ENCODE assay signal across 8 cellular contexts in genomic region chr5:116084231-116084630, GRCh38. TPM values are rescaled to one million over a fixed set of nuclear protein-coding genes. Genes with fewer than 3 reads are reported as not detected.
A peak's percentile ranks its signal among the peaks of the same experiment; 100 is the strongest.
DNase-seq lines count a peak whose midpoint lies in the region; ATAC-seq and TF ChIP-seq lines count a peak whose summit lies in the region.

No MANE protein-coding gene starts in this region.

- ATAC-seq in GM19351 (IDR thresholded peaks at IDR 0.05; ENCODE audit: unreplicated experiment) = peak; percentile 43
- peak; percentile 38 for ATAC-seq in HG03378 (IDR thresholded peaks at IDR 0.05; ENCODE audit: unreplicated experiment)
- peak; percentile 4 to 36 (median 34) for ATAC-seq in right lobe of liver

- peak overlapping the region; percentile 92 to 99 (median 98) for H3K27ac Mint-ChIP-seq in CD4-positive, alpha-beta memory T cell

- CTCF ChIA-PET in CD4-positive, alpha-beta memory T cell (lab: Charles Lee; ENCODE audit: partially characterized antibody) = interaction anchor here (1.1 to 2.7 kb wide), 3 partner anchors 15 to 456 kb away, joined by 4 to 7 read pairs (median 6); no protein-coding TSS in a partner anchor

- POLR2A ChIA-PET in CD4-positive, alpha-beta memory T cell (lab: Charles Lee; ENCODE audit: partially characterized antibody) = interaction anchor here (1.0 to 3.0 kb wide), 5 partner anchors 241 to 540 kb away, joined by 3 to 11 read pairs (median 7); partner anchors contain the start of genes AP3S1, ATG12, FEM1C and TMED7

- H3K4me3 Mint-ChIP-seq in CD4-positive, alpha-beta memory T cell = peak overlapping the region; percentile 92 to 96 (median 96)

- no peaks in the 10 kb centered on the region for H3K27me3 ChIP-seq in CD4-positive, alpha-beta memory T cell (ENCODE audit: insufficient read depth, low read length)
- H3K27me3 ChIP-seq in SJSA1 (replicated peaks) (no peaks in the 10 kb centered on the region), colonic mucosa (no peaks in the 10 kb centered on the region), right lobe of liver (no peaks in the 10 kb centered on the region), thymus (ENCODE audit: control insufficient read depth, insufficient read depth) (no peaks in the 10 kb centered on the region)

- H3K27ac ChIP-seq in CD4-positive, alpha-beta memory T cell (ENCODE audit: low read depth, low read length) = peak overlapping the region; percentile 78
- H3K27ac ChIP-seq in SJSA1 (peak overlapping the region; percentile 94; the same call in 1 of the 2 replicates), colonic mucosa (peak overlapping the region; percentile 58), right lobe of liver (peak overlapping the region in 1 of 3 donors; percentile 81), thymus (ENCODE audit: low read depth) (peak overlapping the region; percentile 56)

- no peak for TF ChIP-seq POLR2A in right lobe of liver (IDR thresholded peaks at IDR 0.05)

- peaks cover 0 to 2% (median 0%) of the 10 kb centered on the region in 8 donors for H3K9me3 Mint-ChIP-seq in CD4-positive, alpha-beta memory T cell

- intact Hi-C loops in CD4-positive, alpha-beta memory T cell (cut with micrococcal nuclease) = loop anchor here (2.0 kb wide), 1 partner anchor 539 kb away; the partner anchor contains the start of gene FEM1C
- intact Hi-C loops in colonic mucosa (cut with DNase I) = no loop called here
- intact Hi-C loops in right lobe of liver (cut with DNase I) = no loop called here

- TF ChIP-seq CTCF in colonic mucosa (IDR thresholded peaks at IDR 0.05) (no peak), right lobe of liver (IDR thresholded peaks at IDR 0.05) (no peak)

- H3K27me3 Mint-ChIP-seq in CD4-positive, alpha-beta memory T cell = no peaks in the 10 kb centered on the region

- DNase-seq in CD4-positive, alpha-beta memory T cell = peak in 4 of 5 donors; percentile 29 to 52 (median 30)
- no peak for DNase-seq in SJSA1 (ENCODE audit: low read depth in 1 of 2, low spot score in 2 of 2)
- DNase-seq in colonic mucosa = peak; percentile 33
- no peak for DNase-seq in right lobe of liver
- no peak for DNase-seq in GOT3 (lab: John Stamatoyannopoulos, UW)

- peak overlapping the region in 1 of 2 donors; percentile 81 for H3K9ac ChIP-seq in colonic mucosa (ENCODE audit: low read depth in 2 of 2, low read length in 2 of 2)

- H3K36me3 ChIP-seq in CD4-positive, alpha-beta memory T cell (ENCODE audit: insufficient read depth, low read length) = peaks cover 6% of the 10 kb centered on the region
- H3K36me3 ChIP-seq in SJSA1 (peaks cover 27% of the 10 kb centered on the region), colonic mucosa (no peaks in the 10 kb centered on the region), right lobe of liver (peaks cover 0 to 6% (median 0%) of the 10 kb centered on the region in 4 donors), thymus (ENCODE audit: control insufficient read depth, insufficient read depth) (no peaks in the 10 kb centered on the region)

- peaks cover 31 to 65% (median 42%) of the 10 kb centered on the region in 4 donors for H3K4me1 Mint-ChIP-seq in CD4-positive, alpha-beta memory T cell

- H3K9me3 ChIP-seq in CD4-positive, alpha-beta memory T cell (ENCODE audit: control insufficient read depth in 1 of 2, low read length in 2 of 2) = no peaks in the 10 kb centered on the region
- no peaks in the 10 kb centered on the region for H3K9me3 ChIP-seq in SJSA1 (replicated peaks)
- H3K9me3 ChIP-seq in colonic mucosa = no peaks in the 10 kb centered on the region
- no peaks in the 10 kb centered on the region for H3K9me3 ChIP-seq in right lobe of liver
- no peaks in the 10 kb centered on the region for H3K9me3 ChIP-seq in thymus (ENCODE audit: control insufficient read depth)

- H3K4me3 ChIP-seq in CD4-positive, alpha-beta memory T cell (ENCODE audit: low read length in 2 of 2) = peak overlapping the region; percentile 58 to 96
- H3K4me3 ChIP-seq in SJSA1 = peak overlapping the region; percentile 84
- peak overlapping the region; percentile 59 for H3K4me3 ChIP-seq in colonic mucosa
- peak overlapping the region; percentile 78 to 81 (median 80) for H3K4me3 ChIP-seq in right lobe of liver
- H3K4me3 ChIP-seq in thymus (ENCODE audit: low read length) = peak overlapping the region; percentile 95

- H3K36me3 Mint-ChIP-seq in CD4-positive, alpha-beta memory T cell = peaks cover 20% of the 10 kb centered on the region in 2 donors

- WGBS in right lobe of liver (ENCODE audit: insufficient coverage, low coverage, low lambda C conversion rate, missing lambda C conversion rate) = 25% methylated on average over 6 of the region's 11 CpGs
- 32% methylated on average over 11 of the region's 11 CpGs for WGBS in thymus

- peaks cover 33% of the 10 kb centered on the region for H3K4me1 ChIP-seq in CD4-positive, alpha-beta memory T cell (ENCODE audit: insufficient read depth, low read length)
- H3K4me1 ChIP-seq in SJSA1 (replicated peaks) (peaks cover 11% of the 10 kb centered on the region), colonic mucosa (peaks cover 12% of the 10 kb centered on the region), right lobe of liver (peaks cover 0 to 13% (median 0%) of the 10 kb centered on the region in 4 donors), thymus (ENCODE audit: control insufficient read depth, insufficient read depth, low read length) (peaks cover 2% of the 10 kb centered on the region)

RNA-seq across cellular contexts. Expression of gene COMMD10, which starts 0.6 kb away (rescaled TPM):
- 10 to 100 TPM; 31.4 to 32.0 TPM for total RNA-seq in CD4-positive, alpha-beta memory T cell
- 10 to 100 TPM; 38.4 to 54.3 TPM for polyA plus RNA-seq in CD4-positive, alpha-beta memory T cell
- 112 and 141 TPM in 2 replicates for total RNA-seq in SJSA1 (2014; rRNA removed; shearing (Covaris generic))
- total RNA-seq in colonic mucosa (10 to 100 TPM; 24.8 to 26.5 TPM), right lobe of liver (10 to 100 TPM; 11.1 to 16.2 (median 14.4) TPM)
- polyA plus RNA-seq in thymus = 28.7 TPM

RNA-seq across cellular contexts. Expression of gene ARL14EPL, which starts 52.0 kb away (rescaled TPM):
- not detected for total RNA-seq in CD4-positive, alpha-beta memory T cell
- polyA plus RNA-seq in CD4-positive, alpha-beta memory T cell = not detected
- 1.3 TPM in 1 of 2 replicates, not detected in the other for total RNA-seq in SJSA1 (2014; rRNA removed; shearing (Covaris generic))
- not detected for total RNA-seq in colonic mucosa
- total RNA-seq in right lobe of liver = not detected
- polyA plus RNA-seq in thymus = 0.18 TPM

Comparison
In these comparisons a context has a peak if more than half of its experiments do, and no peak if none do; other contexts are left out.
1. DNase-seq: peak in CD4-positive, alpha-beta memory T cell (4 of 5) and colonic mucosa (single experiment); none in SJSA1 (0 of 2), right lobe of liver (0 of 3) and GOT3 (single experiment).
2. Peak in every context shown above with its lines, with median percentiles within 50 percentile points of each other: H3K4me3 ChIP-seq and ATAC-seq.